In the genomic region with DNA sequence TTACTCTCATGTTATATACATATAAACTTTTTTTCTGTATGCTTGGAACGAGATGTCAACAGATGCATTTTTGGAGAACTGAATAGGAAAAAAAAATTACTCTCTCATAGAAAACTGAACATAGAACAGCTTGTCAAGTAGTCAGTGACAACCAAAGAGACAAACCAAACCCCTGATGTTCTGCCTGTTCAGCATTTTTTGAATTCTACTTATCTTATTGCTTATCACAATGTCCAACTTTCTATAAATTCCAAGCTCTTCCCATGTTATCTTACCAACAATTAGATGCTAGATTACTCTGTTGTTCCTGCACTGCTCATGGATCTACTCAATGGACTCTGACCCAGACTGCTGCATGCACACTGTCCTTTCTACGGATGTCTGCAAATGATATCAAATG, we compare ENCODE assay signal across 27 cellular contexts.
"Had no signal": no experiment of that assay in that cellular context is flagged by ENCODE, and none has a peak within 500 bp of the region (broad histone marks: within the 10 kb centered on the region; RNA-seq: fewer than 3 reads in every experiment).

No MANE protein-coding gene starts in this region.

- H3K4me1 ChIP-seq: left ventricle myocardium inferior, prostate gland, sigmoid colon, tibial nerve, uterus had no signal

- H3K4me3 Mint-ChIP-seq: immature natural killer cell; mesothelial cell of epicardium; naive B cell; natural killer cell; stimulated activated memory B cell treated with anti-CD40 and anti-IgM and Interleukin-4, amounts not matched to agents 10 μg/mL and 1 μg/mL and 100 μg/mL, for 72 hours; stimulated activated naive CD8-positive, alpha-beta T cell treated with anti-CD3 and anti-CD28 coated beads, Interleukin-15, amount 100 ng/mL, for 72 hours; type B pancreatic cell had no signal

- ATAC-seq: left colon; natural killer cell; right cardiac atrium; stimulated activated memory B cell treated with anti-CD40 and anti-IgM and Interleukin-4, amounts not matched to agents 10 μg/mL and 1 μg/mL and 100 μg/mL, for 72 hours; stimulated activated naive CD8-positive, alpha-beta T cell treated with anti-CD3 and anti-CD28 coated beads, Interleukin-15, amount 100 ng/mL, for 72 hours had no signal

- H3K27me3 ChIP-seq: ovary, sigmoid colon, tibial nerve, uterus had no signal

- H3K36me3 Mint-ChIP-seq: natural killer cell had no signal

- H3K9me3 ChIP-seq: left ventricle myocardium inferior, ovary, prostate gland, sigmoid colon, tibial nerve, uterus had no signal

- DNase-seq: hypothalamus; immature natural killer cell; kidney; left colon; left ventricle myocardium inferior; mesendoderm; naive B cell; natural killer cell; ovary; retina; right cardiac atrium; sigmoid colon; stimulated activated CD4-positive, alpha-beta T cell treated with anti-CD3 and anti-CD28 coated beads, Interleukin-1b, Interleukin-23, amount 100 ng/mL, for 48 hours; stimulated activated CD4-positive, alpha-beta T cell treated with anti-CD3 and anti-CD28 coated beads, Interleukin-2, amount 100 ng/mL, for 48 hours; stimulated activated CD4-positive, alpha-beta T cell treated with anti-CD3 and anti-CD28 coated beads, Interleukin-4, amount 100 ng/mL, for 4 hours; stimulated activated CD8-positive, alpha-beta memory T cell treated with anti-CD3 and anti-CD28 coated beads, Interleukin-4, amount 100 ng/mL, for 48 hours; stimulated activated naive CD4-positive, alpha-beta T cell treated with Interleukin-2 at 50 U/mL for 16 hours; stimulated activated naive CD8-positive, alpha-beta T cell treated with anti-CD3 and anti-CD28 coated beads, Interleukin-15, amount 100 ng/mL, for 72 hours; substantia nigra; uterus had no signal

- H3K4me2 ChIP-seq: smooth muscle cell had no signal

- H3K27ac Mint-ChIP-seq: immature natural killer cell; mesothelial cell of epicardium; natural killer cell; stimulated activated memory B cell treated with anti-CD40 and anti-IgM and Interleukin-4, amounts not matched to agents 10 μg/mL and 1 μg/mL and 100 μg/mL, for 72 hours; stimulated activated naive CD8-positive, alpha-beta T cell treated with anti-CD3 and anti-CD28 coated beads, Interleukin-15, amount 100 ng/mL, for 72 hours; type B pancreatic cell had no signal

- H3K36me3 ChIP-seq: ovary, prostate gland, uterus had no signal

- H3K9me3 Mint-ChIP-seq: immature natural killer cell; naive B cell; natural killer cell; stimulated activated memory B cell treated with anti-CD40 and anti-IgM and Interleukin-4, amounts not matched to agents 10 μg/mL and 1 μg/mL and 100 μg/mL, for 72 hours; stimulated activated naive CD8-positive, alpha-beta T cell treated with anti-CD3 and anti-CD28 coated beads, Interleukin-15, amount 100 ng/mL, for 72 hours; type B pancreatic cell had no signal

- H3K27ac ChIP-seq: left ventricle myocardium inferior, ovary, prostate gland, sigmoid colon, tibial nerve, uterus had no signal

- H3K4me1 Mint-ChIP-seq: mesothelial cell of epicardium; stimulated activated naive CD8-positive, alpha-beta T cell treated with anti-CD3 and anti-CD28 coated beads, Interleukin-15, amount 100 ng/mL, for 72 hours had no signal

- H3K27me3 Mint-ChIP-seq: naive B cell; stimulated activated memory B cell treated with anti-CD40 and anti-IgM and Interleukin-4, amounts not matched to agents 10 μg/mL and 1 μg/mL and 100 μg/mL, for 72 hours; stimulated activated naive CD8-positive, alpha-beta T cell treated with anti-CD3 and anti-CD28 coated beads, Interleukin-15, amount 100 ng/mL, for 72 hours; type B pancreatic cell had no signal

- FAIRE-seq: kidney had no signal

- H3K4me3 ChIP-seq: left ventricle myocardium inferior, lung, ovary, prostate gland, sigmoid colon, smooth muscle cell, tibial nerve, uterus had no signal
